Comparison of ENCODE assay signal across 18 cellular contexts in the genomic region with DNA sequence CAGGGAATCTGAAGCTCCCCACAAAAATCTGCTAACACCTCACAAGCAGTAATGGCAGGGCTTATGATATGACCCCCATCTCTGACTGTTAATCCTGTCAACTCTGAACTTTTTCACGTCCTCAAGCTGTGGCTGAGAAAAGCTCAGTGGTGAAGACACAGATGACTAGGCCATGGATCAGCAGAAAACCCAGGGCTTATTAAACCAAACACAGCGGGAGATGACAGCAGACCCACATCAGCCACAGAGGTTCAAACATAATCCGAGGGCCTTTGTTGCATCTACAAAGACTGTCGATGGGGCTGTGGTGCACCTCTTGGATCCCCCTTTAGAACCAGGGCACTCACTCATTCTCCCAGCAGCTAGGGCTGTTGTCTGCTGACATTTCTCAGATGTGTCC. TPM values are rescaled to one million over a fixed set of nuclear protein-coding genes. Genes with fewer than 3 reads are reported as not detected.
DNase-seq lines count a peak whose midpoint lies in the region; ATAC-seq and TF ChIP-seq lines count a peak whose summit lies in the region.
"Had no signal": no experiment of that assay in that cellular context is flagged by ENCODE, and none has a peak within 500 bp of the region (broad histone marks: within the 10 kb centered on the region; RNA-seq: fewer than 3 reads in every experiment).

No MANE protein-coding gene starts in this region.

- intact Hi-C loops in CD4-positive, alpha-beta T cell (cut with DNase I, micrococcal nuclease) = loop anchor here in 1 of 2 experiments (5.0 kb wide), 1 partner anchor 84 kb away; no protein-coding TSS in a partner anchor

- H3K27ac ChIP-seq in CD4-positive, alpha-beta T cell (ENCODE audit: low read depth, low read length) = no peak overlapping the region
- H3K27ac ChIP-seq: ascending aorta, BLaER1, right lobe of liver had no signal

- H3K9me3 ChIP-seq in CD4-positive, alpha-beta T cell (ENCODE audit: control insufficient read depth, low read length) = no peaks in the 10 kb centered on the region
- H3K9me3 ChIP-seq: ascending aorta, BLaER1, heart right ventricle, right lobe of liver had no signal

- no peaks in the 10 kb centered on the region for H3K9me3 Mint-ChIP-seq in CD4-positive, alpha-beta T cell
- H3K9me3 Mint-ChIP-seq in activated CD4-positive, alpha-beta memory T cell treated with anti-CD3 and anti-CD28 coated beads, Interleukin-2, amount 10 ng/mL, durations not matched to agents 7 days and 5 days = no peaks in the 10 kb centered on the region
- H3K9me3 Mint-ChIP-seq in memory B cell = peaks cover 2% of the 10 kb centered on the region
- H3K9me3 Mint-ChIP-seq: immature natural killer cell had no signal

- POLR2A ChIA-PET in CD4-positive, alpha-beta T cell (lab: Charles Lee) = interaction anchor here (0.6 to 3.8 kb wide), 6 partner anchors 9 to 67 kb away, joined by 3 to 54 read pairs (median 4); partner anchors contain the start of gene CRTAP
- POLR2A ChIA-PET in activated CD4-positive, alpha-beta memory T cell treated with anti-CD3 and anti-CD28 coated beads, Interleukin-2, amount 10 ng/mL, durations not matched to agents 7 days and 5 days (lab: Charles Lee) = interaction anchor here (0.7 to 11.1 kb wide), 18 partner anchors 8 to 752 kb away, joined by 3 to 211 read pairs (median 6); partner anchors contain the start of gene PDCD6IP

- no peak for ATAC-seq in CD4-positive, alpha-beta T cell (ENCODE audit: poor library complexity)
- ATAC-seq in memory B cell (ENCODE audit: low read depth) = no peak
- ATAC-seq: HCT116, right lobe of liver had no signal

- H3K4me3 Mint-ChIP-seq in CD4-positive, alpha-beta T cell = peak overlapping the region; percentile 49
- no peak overlapping the region for H3K4me3 Mint-ChIP-seq in activated CD4-positive, alpha-beta memory T cell treated with anti-CD3 and anti-CD28 coated beads, Interleukin-2, amount 10 ng/mL, durations not matched to agents 7 days and 5 days
- peak overlapping the region; percentile 15 for H3K4me3 Mint-ChIP-seq in memory B cell
- H3K4me3 Mint-ChIP-seq: immature natural killer cell had no signal

- no peaks in the 10 kb centered on the region for H3K27me3 Mint-ChIP-seq in CD4-positive, alpha-beta T cell
- H3K27me3 Mint-ChIP-seq in activated CD4-positive, alpha-beta memory T cell treated with anti-CD3 and anti-CD28 coated beads, Interleukin-2, amount 10 ng/mL, durations not matched to agents 7 days and 5 days = no peaks in the 10 kb centered on the region
- no peaks in the 10 kb centered on the region for H3K27me3 Mint-ChIP-seq in memory B cell

- DNase-seq in activated CD4-positive, alpha-beta T cell treated with anti-CD3 and anti-CD28 coated beads for 48 hours = peak; percentile 57
- DNase-seq in activated CD4-positive, alpha-beta T cell treated with anti-CD3 and anti-CD28 coated beads for 1 hour = no peak
- DNase-seq in CD4-positive, alpha-beta T cell = no peak
- peak; percentile 72 for DNase-seq in activated CD4-positive, alpha-beta memory T cell treated with anti-CD3 and anti-CD28 coated beads, Interleukin-2, amount 10 ng/mL, durations not matched to agents 7 days and 5 days
- no peak for DNase-seq in memory B cell (ENCODE audit: low spot score in 2 of 2)
- no peak for DNase-seq in COR-L47 (lab: John Stamatoyannopoulos, UW)
- no peak for DNase-seq in glomerular visceral epithelial cell (ENCODE audit: extremely low spot score)
- DNase-seq in SIG-M5 (lab: John Stamatoyannopoulos, UW) = no peak
- DNase-seq: heart right ventricle, immature natural killer cell, KBM-7, MV-4-11, NCI-H1930, NCI-H446 treated with DMSO at 0.1 percent for 48 hours, right lobe of liver had no signal

- H3K4me1 Mint-ChIP-seq in CD4-positive, alpha-beta T cell (ENCODE audit: low read depth) = peaks cover 81% of the 10 kb centered on the region
- peaks cover 78% of the 10 kb centered on the region for H3K4me1 Mint-ChIP-seq in activated CD4-positive, alpha-beta memory T cell treated with anti-CD3 and anti-CD28 coated beads, Interleukin-2, amount 10 ng/mL, durations not matched to agents 7 days and 5 days
- peaks cover 54% of the 10 kb centered on the region for H3K4me1 Mint-ChIP-seq in memory B cell

- H3K27me3 ChIP-seq in CD4-positive, alpha-beta T cell (ENCODE audit: control insufficient read depth, insufficient read depth, low read length) = no peaks in the 10 kb centered on the region
- H3K27me3 ChIP-seq: ascending aorta, BLaER1, heart right ventricle, right lobe of liver had no signal

- no peak for TF ChIP-seq CTCF in CD4-positive, alpha-beta T cell (IDR thresholded peaks at IDR 0.05)

- H3K27ac Mint-ChIP-seq in CD4-positive, alpha-beta T cell = peak overlapping the region; percentile 85
- peak overlapping the region; percentile 98 for H3K27ac Mint-ChIP-seq in activated CD4-positive, alpha-beta memory T cell treated with anti-CD3 and anti-CD28 coated beads, Interleukin-2, amount 10 ng/mL, durations not matched to agents 7 days and 5 days
- peak overlapping the region; percentile 20 for H3K27ac Mint-ChIP-seq in memory B cell

- CTCF ChIA-PET in CD4-positive, alpha-beta T cell (lab: Charles Lee) = interaction anchor here (1.0 to 5.9 kb wide), 4 partner anchors 9 to 28 kb away, joined by 3 to 40 read pairs (median 22); no protein-coding TSS in a partner anchor
- CTCF ChIA-PET in activated CD4-positive, alpha-beta memory T cell treated with anti-CD3 and anti-CD28 coated beads, Interleukin-2, amount 10 ng/mL, durations not matched to agents 7 days and 5 days (lab: Charles Lee) = interaction anchor here (0.9 to 8.1 kb wide), 11 partner anchors 8 to 98 kb away, joined by 3 to 100 read pairs (median 6); no protein-coding TSS in a partner anchor

- H3K36me3 Mint-ChIP-seq in CD4-positive, alpha-beta T cell (ENCODE audit: low read depth) = peaks cover 18% of the 10 kb centered on the region
- peaks cover 64% of the 10 kb centered on the region for H3K36me3 Mint-ChIP-seq in activated CD4-positive, alpha-beta memory T cell treated with anti-CD3 and anti-CD28 coated beads, Interleukin-2, amount 10 ng/mL, durations not matched to agents 7 days and 5 days (ENCODE audit: low read depth)
- peaks cover 16% of the 10 kb centered on the region for H3K36me3 Mint-ChIP-seq in memory B cell

RNA-seq across cellular contexts. Expression of gene GLB1, which starts 50.4 kb away (rescaled TPM):
- total RNA-seq in CD4-positive, alpha-beta T cell = 10 to 100 TPM; 20.1 to 22.8 TPM
- total RNA-seq in activated CD4-positive, alpha-beta memory T cell treated with anti-CD3 and anti-CD28 coated beads, Interleukin-2, amount 10 ng/mL, durations not matched to agents 7 days and 5 days = 10 to 100 TPM; 50.0 to 51.7 TPM

RNA-seq across cellular contexts. Expression of gene TMPPE, which starts 50.4 kb away (rescaled TPM):
- 1 to 10 TPM; 8.5 TPM for total RNA-seq in CD4-positive, alpha-beta T cell
- 1 to 10 TPM; 9.1 to 9.7 TPM for total RNA-seq in activated CD4-positive, alpha-beta memory T cell treated with anti-CD3 and anti-CD28 coated beads, Interleukin-2, amount 10 ng/mL, durations not matched to agents 7 days and 5 days

Comparison
In these comparisons a context has a peak if more than half of its experiments do, and no peak if none do; other contexts are left out.
1. DNase-seq: peak in activated CD4-positive, alpha-beta T cell treated with anti-CD3 and anti-CD28 coated beads for 48 hours (single experiment) and activated CD4-positive, alpha-beta memory T cell treated with anti-CD3 and anti-CD28 coated beads, Interleukin-2, amount 10 ng/mL, durations not matched to agents 7 days and 5 days (single experiment); none in activated CD4-positive, alpha-beta T cell treated with anti-CD3 and anti-CD28 coated beads for 1 hour (single experiment), CD4-positive, alpha-beta T cell (0 of 10), memory B cell (0 of 2), COR-L47 (single experiment), glomerular visceral epithelial cell (single experiment) and SIG-M5 (single experiment).
2. H3K27ac Mint-ChIP-seq: peak in every context shown above with its lines; median percentile 98 in activated CD4-positive, alpha-beta memory T cell treated with anti-CD3 and anti-CD28 coated beads, Interleukin-2, amount 10 ng/mL, durations not matched to agents 7 days and 5 days; 85 in CD4-positive, alpha-beta T cell; 20 in memory B cell.